In the genomic region with DNA sequence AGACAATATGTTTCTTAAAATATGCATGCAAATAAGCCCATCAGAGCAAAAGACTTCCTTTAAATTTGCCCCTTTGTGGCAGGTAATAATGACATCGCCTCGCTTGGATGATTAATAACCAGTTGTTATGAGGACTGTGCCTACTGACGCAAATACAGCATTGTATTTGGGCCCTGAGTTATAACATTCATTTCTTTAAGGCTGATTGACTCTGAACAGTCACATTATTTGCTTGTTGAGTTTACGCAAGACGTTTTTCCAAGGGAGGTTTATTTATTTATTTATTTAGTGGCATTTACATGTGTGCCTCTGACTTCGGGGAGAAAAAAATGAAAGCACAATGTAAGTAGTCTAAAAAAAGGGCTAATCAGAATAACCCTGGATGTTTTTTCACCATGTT, we compare ENCODE assay signal across 1 cellular context.
TF ChIP-seq lines count a peak whose summit lies in the region.

No MANE protein-coding gene starts in this region.

TF ChIP-seq in WTC11, 78 proteins besides CTCF, POLR2A, EP300 and RAD21 (continued from another document):
- TF ChIP-seq GTF2I (CRISPR knock-in tag; conservative IDR thresholded peaks at IDR 0.05) (no peak), ZNF138 (CRISPR knock-in tag; conservative IDR thresholded peaks at IDR 0.05) (no peak), ZNF416 (CRISPR knock-in tag; IDR thresholded peaks at IDR 0.05) (no peak), JUN (CRISPR knock-in tag; IDR thresholded peaks at IDR 0.05) (no peak), SMAD3 (CRISPR knock-in tag; IDR thresholded peaks at IDR 0.05; ENCODE audit: borderline replicate concordance) (no peak), ZNF671 (CRISPR knock-in tag; IDR thresholded peaks at IDR 0.05) (no peak), FOXP1 (CRISPR knock-in tag; IDR thresholded peaks at IDR 0.05; ENCODE audit: borderline replicate concordance) (no peak), KAT7 (CRISPR knock-in tag; IDR thresholded peaks at IDR 0.05; ENCODE audit: borderline replicate concordance) (no peak)
- TF ChIP-seq, protein P1, sequence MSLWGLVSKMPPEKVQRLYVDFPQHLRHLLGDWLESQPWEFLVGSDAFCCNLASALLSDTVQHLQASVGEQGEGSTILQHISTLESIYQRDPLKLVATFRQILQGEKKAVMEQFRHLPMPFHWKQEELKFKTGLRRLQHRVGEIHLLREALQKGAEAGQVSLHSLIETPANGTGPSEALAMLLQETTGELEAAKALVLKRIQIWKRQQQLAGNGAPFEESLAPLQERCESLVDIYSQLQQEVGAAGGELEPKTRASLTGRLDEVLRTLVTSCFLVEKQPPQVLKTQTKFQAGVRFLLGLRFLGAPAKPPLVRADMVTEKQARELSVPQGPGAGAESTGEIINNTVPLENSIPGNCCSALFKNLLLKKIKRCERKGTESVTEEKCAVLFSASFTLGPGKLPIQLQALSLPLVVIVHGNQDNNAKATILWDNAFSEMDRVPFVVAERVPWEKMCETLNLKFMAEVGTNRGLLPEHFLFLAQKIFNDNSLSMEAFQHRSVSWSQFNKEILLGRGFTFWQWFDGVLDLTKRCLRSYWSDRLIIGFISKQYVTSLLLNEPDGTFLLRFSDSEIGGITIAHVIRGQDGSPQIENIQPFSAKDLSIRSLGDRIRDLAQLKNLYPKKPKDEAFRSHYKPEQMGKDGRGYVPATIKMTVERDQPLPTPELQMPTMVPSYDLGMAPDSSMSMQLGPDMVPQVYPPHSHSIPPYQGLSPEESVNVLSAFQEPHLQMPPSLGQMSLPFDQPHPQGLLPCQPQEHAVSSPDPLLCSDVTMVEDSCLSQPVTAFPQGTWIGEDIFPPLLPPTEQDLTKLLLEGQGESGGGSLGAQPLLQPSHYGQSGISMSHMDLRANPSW (CRISPR knock-in tag; conservative IDR thresholded peaks at IDR 0.05; ENCODE audit: low read depth): no peak
- TF ChIP-seq, protein P2, sequence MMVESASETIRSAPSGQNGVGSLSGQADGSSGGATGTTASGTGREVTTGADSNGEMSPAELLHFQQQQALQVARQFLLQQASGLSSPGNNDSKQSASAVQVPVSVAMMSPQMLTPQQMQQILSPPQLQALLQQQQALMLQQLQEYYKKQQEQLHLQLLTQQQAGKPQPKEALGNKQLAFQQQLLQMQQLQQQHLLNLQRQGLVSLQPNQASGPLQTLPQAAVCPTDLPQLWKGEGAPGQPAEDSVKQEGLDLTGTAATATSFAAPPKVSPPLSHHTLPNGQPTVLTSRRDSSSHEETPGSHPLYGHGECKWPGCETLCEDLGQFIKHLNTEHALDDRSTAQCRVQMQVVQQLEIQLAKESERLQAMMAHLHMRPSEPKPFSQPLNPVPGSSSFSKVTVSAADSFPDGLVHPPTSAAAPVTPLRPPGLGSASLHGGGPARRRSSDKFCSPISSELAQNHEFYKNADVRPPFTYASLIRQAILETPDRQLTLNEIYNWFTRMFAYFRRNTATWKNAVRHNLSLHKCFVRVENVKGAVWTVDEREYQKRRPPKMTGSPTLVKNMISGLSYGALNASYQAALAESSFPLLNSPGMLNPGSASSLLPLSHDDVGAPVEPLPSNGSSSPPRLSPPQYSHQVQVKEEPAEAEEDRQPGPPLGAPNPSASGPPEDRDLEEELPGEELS (CRISPR knock-in tag; IDR thresholded peaks at IDR 0.05): no peak
- TF ChIP-seq, protein P3, sequence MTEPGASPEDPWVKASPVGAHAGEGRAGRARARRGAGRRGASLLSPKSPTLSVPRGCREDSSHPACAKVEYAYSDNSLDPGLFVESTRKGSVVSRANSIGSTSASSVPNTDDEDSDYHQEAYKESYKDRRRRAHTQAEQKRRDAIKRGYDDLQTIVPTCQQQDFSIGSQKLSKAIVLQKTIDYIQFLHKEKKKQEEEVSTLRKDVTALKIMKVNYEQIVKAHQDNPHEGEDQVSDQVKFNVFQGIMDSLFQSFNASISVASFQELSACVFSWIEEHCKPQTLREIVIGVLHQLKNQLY (CRISPR knock-in tag; IDR thresholded peaks at IDR 0.05): no peak
- TF ChIP-seq, protein P4, sequence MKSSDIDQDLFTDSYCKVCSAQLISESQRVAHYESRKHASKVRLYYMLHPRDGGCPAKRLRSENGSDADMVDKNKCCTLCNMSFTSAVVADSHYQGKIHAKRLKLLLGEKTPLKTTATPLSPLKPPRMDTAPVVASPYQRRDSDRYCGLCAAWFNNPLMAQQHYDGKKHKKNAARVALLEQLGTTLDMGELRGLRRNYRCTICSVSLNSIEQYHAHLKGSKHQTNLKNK (CRISPR knock-in tag; IDR thresholded peaks at IDR 0.05): no peak
- TF ChIP-seq, protein P5, sequence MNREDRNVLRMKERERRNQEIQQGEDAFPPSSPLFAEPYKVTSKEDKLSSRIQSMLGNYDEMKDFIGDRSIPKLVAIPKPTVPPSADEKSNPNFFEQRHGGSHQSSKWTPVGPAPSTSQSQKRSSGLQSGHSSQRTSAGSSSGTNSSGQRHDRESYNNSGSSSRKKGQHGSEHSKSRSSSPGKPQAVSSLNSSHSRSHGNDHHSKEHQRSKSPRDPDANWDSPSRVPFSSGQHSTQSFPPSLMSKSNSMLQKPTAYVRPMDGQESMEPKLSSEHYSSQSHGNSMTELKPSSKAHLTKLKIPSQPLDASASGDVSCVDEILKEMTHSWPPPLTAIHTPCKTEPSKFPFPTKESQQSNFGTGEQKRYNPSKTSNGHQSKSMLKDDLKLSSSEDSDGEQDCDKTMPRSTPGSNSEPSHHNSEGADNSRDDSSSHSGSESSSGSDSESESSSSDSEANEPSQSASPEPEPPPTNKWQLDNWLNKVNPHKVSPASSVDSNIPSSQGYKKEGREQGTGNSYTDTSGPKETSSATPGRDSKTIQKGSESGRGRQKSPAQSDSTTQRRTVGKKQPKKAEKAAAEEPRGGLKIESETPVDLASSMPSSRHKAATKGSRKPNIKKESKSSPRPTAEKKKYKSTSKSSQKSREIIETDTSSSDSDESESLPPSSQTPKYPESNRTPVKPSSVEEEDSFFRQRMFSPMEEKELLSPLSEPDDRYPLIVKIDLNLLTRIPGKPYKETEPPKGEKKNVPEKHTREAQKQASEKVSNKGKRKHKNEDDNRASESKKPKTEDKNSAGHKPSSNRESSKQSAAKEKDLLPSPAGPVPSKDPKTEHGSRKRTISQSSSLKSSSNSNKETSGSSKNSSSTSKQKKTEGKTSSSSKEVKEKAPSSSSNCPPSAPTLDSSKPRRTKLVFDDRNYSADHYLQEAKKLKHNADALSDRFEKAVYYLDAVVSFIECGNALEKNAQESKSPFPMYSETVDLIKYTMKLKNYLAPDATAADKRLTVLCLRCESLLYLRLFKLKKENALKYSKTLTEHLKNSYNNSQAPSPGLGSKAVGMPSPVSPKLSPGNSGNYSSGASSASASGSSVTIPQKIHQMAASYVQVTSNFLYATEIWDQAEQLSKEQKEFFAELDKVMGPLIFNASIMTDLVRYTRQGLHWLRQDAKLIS (CRISPR knock-in tag; IDR thresholded peaks at IDR 0.05; ENCODE audit: borderline replicate concordance): no peak
TF ChIP-seq in WTC11: peak in this region for 0.
